In genomic region chr7:11193131-11193867, GRCh38 we compare ENCODE assay signal across 8 cellular contexts.
DNase-seq lines count a peak whose midpoint lies in the region; ATAC-seq and TF ChIP-seq lines count a peak whose summit lies in the region.

No MANE protein-coding gene starts in this region.

- intact Hi-C loops in Caco-2 (cut with micrococcal nuclease; ENCODE audit: unreplicated experiment): no loop called here

- peak overlapping the region; percentile 95 for H3K27ac ChIP-seq in subcutaneous abdominal adipose tissue (ENCODE audit: low read depth, low read length)

- peak overlapping the region; percentile 66 for H3K27ac Mint-ChIP-seq in activated T-helper 17 cell treated with anti-CD3 and anti-CD28 coated beads, Interleukin-2, amount 50 U/mL, for 72 hours
- H3K27ac Mint-ChIP-seq in Caco-2 (ENCODE audit: unreplicated experiment): no peak overlapping the region

- H3K36me3 Mint-ChIP-seq in activated T-helper 17 cell treated with anti-CD3 and anti-CD28 coated beads, Interleukin-2, amount 50 U/mL, for 72 hours (ENCODE audit: low read depth): no peaks in the 10 kb centered on the region
- no peaks in the 10 kb centered on the region for H3K36me3 Mint-ChIP-seq in Caco-2 (ENCODE audit: insufficient read depth, unreplicated experiment)

- POLR2A ChIA-PET in Caco-2 (lab: Charles Lee): interaction anchor here (0.9 kb wide), 1 partner anchor 220 kb away, joined by 4 read pairs; the partner anchor contains the start of gene PHF14

- H3K36me3 ChIP-seq in iPS-15b (ENCODE audit: control insufficient read depth, insufficient read depth, low read length) (no peaks in the 10 kb centered on the region), subcutaneous abdominal adipose tissue (ENCODE audit: control insufficient read depth in 5 of 5, insufficient read depth in 5 of 5, low read length in 5 of 5) (no peaks in the 10 kb centered on the region), Caco-2 (ENCODE audit: control insufficient read depth, insufficient read depth, low read length) (no peaks in the 10 kb centered on the region)

- H3K4me3 Mint-ChIP-seq in activated T-helper 17 cell treated with anti-CD3 and anti-CD28 coated beads, Interleukin-2, amount 50 U/mL, for 72 hours: peak overlapping the region; percentile 19
- no peak overlapping the region for H3K4me3 Mint-ChIP-seq in Caco-2 (ENCODE audit: unreplicated experiment)

- no peak for ATAC-seq in activated T-helper 17 cell treated with anti-CD3 and anti-CD28 coated beads, Interleukin-2, amount 50 U/mL, for 72 hours (replicated peaks)
- ATAC-seq in GM18861 (IDR thresholded peaks at IDR 0.05; ENCODE audit: unreplicated experiment) (no peak), GM18907 (IDR thresholded peaks at IDR 0.05; ENCODE audit: unreplicated experiment) (no peak)

- in situ Hi-C loops in G401 (cut with HindIII; ENCODE audit: low sequenced_read_pairs): no loop called here

- no peaks in the 10 kb centered on the region for H3K9me3 ChIP-seq in iPS-15b (ENCODE audit: control insufficient read depth, insufficient read depth, low read length)
- H3K9me3 ChIP-seq in subcutaneous abdominal adipose tissue (ENCODE audit: control insufficient read depth in 5 of 5, low read length in 5 of 5): no peaks in the 10 kb centered on the region
- no peaks in the 10 kb centered on the region for H3K9me3 ChIP-seq in Caco-2

- CTCF ChIA-PET in Caco-2 (lab: Charles Lee): no interaction called here

- H3K4me3 ChIP-seq in LNCaP clone FGC (ENCODE audit: low read depth, low read length): no peak overlapping the region
- H3K4me3 ChIP-seq in iPS-15b (ENCODE audit: low read depth, low read length): peak overlapping the region; percentile 47
- H3K4me3 ChIP-seq in subcutaneous abdominal adipose tissue (ENCODE audit: low read depth in 1 of 5, low read length in 5 of 5): peak overlapping the region; percentile 50 to 75 (median 62)
- no peak overlapping the region for H3K4me3 ChIP-seq in Caco-2 (ENCODE audit: low read depth, low read length)

- peaks cover 33% of the 10 kb centered on the region for H3K27me3 ChIP-seq in iPS-15b (ENCODE audit: control insufficient read depth, insufficient read depth, low read length)
- no peaks in the 10 kb centered on the region for H3K27me3 ChIP-seq in subcutaneous abdominal adipose tissue (ENCODE audit: control insufficient read depth in 5 of 5, insufficient read depth in 4 of 5, low read length in 5 of 5)
- H3K27me3 ChIP-seq in Caco-2 (replicated peaks; ENCODE audit: control insufficient read depth, insufficient read depth, low read length): no peaks in the 10 kb centered on the region

- DNase-seq in LNCaP clone FGC (ENCODE audit: low read depth): peak; percentile 54
- DNase-seq in Caco-2: no peak
- DNase-seq in G401 (ENCODE audit: low spot score): no peak

- no TSS peak for BruUV-seq in Caco-2 (replicated peaks; lab: Mats Ljungman, UMichigan)

- no peaks in the 10 kb centered on the region for H3K9me3 Mint-ChIP-seq in activated T-helper 17 cell treated with anti-CD3 and anti-CD28 coated beads, Interleukin-2, amount 50 U/mL, for 72 hours
- no peaks in the 10 kb centered on the region for H3K9me3 Mint-ChIP-seq in Caco-2 (ENCODE audit: unreplicated experiment)

- H3K4me1 ChIP-seq in iPS-15b (ENCODE audit: control insufficient read depth, insufficient read depth, low read length) (peaks cover 24% of the 10 kb centered on the region), subcutaneous abdominal adipose tissue (ENCODE audit: control insufficient read depth in 5 of 5, insufficient read depth in 5 of 5, low read length in 5 of 5) (peaks cover 7 to 50% (median 42%) of the 10 kb centered on the region in 5 donors), Caco-2 (no peaks in the 10 kb centered on the region)

- TF ChIP-seq CTCF in LNCaP clone FGC (IDR thresholded peaks at IDR 0.05; ENCODE audit: control insufficient read depth, extremely low read depth, insufficient read depth) (no peak), Caco-2 (IDR thresholded peaks at IDR 0.05; ENCODE audit: insufficient read depth in 1 of 2, low read depth in 1 of 2, low read length in 1 of 2, severe bottlenecking in 1 of 2, unreplicated experiment in 1 of 2) (no peak)

- H3K9ac ChIP-seq in iPS-15b (ENCODE audit: low read depth, low read length) (no peak overlapping the region), subcutaneous abdominal adipose tissue (ENCODE audit: low read length in 5 of 5) (peak overlapping the region in 4 of 5 donors; percentile 35 to 88 (median 72))

- H3K4me1 Mint-ChIP-seq in activated T-helper 17 cell treated with anti-CD3 and anti-CD28 coated beads, Interleukin-2, amount 50 U/mL, for 72 hours: no peaks in the 10 kb centered on the region
- no peaks in the 10 kb centered on the region for H3K4me1 Mint-ChIP-seq in Caco-2 (ENCODE audit: low read depth, unreplicated experiment)

- H3K27me3 Mint-ChIP-seq in activated T-helper 17 cell treated with anti-CD3 and anti-CD28 coated beads, Interleukin-2, amount 50 U/mL, for 72 hours: peaks cover 5% of the 10 kb centered on the region
- no peaks in the 10 kb centered on the region for H3K27me3 Mint-ChIP-seq in Caco-2 (ENCODE audit: insufficient read depth, unreplicated experiment)

Comparison
In these comparisons a context has a peak if more than half of its experiments do, and no peak if none do; other contexts are left out.
1. H3K4me3 ChIP-seq: peak in iPS-15b (single experiment) and subcutaneous abdominal adipose tissue (5 of 5); none in LNCaP clone FGC (single experiment) and Caco-2 (single experiment).